1 cellular context compared by ENCODE assay signal in genomic region chr18:54916507-54916906, GRCh38.
TF ChIP-seq lines count a peak whose summit lies in the region.

No MANE protein-coding gene starts in this region.

TF ChIP-seq in H1, 55 proteins besides CTCF, POLR2A, EP300 and RAD21:
- TF ChIP-seq RXRA (IDR thresholded peaks at IDR 0.05; ENCODE audit: insufficient read depth, low read depth, low read length) (no peak), JUN (IDR thresholded peaks at IDR 0.05; ENCODE audit: low read depth, low read length) (no peak), CHD1 (IDR thresholded peaks at IDR 0.05; ENCODE audit: low read depth, low read length) (no peak), TBP (IDR thresholded peaks at IDR 0.05; ENCODE audit: low read depth, low read length) (no peak), POLR2AphosphoS5 (IDR thresholded peaks at IDR 0.05; ENCODE audit: low read depth, low read length) (no peak), HDAC2 (IDR thresholded peaks at IDR 0.05; ENCODE audit: borderline replicate concordance in 1 of 2, low read depth in 2 of 2, low read length in 2 of 2) (no peak), CHD7 (IDR thresholded peaks at IDR 0.05; ENCODE audit: insufficient replicate concordance, low read length) (no peak), CBX5 (IDR thresholded peaks at IDR 0.05; ENCODE audit: low read depth, low read length) (no peak), JUND (IDR thresholded peaks at IDR 0.05; ENCODE audit: low read length) (no peak), RNF2 (IDR thresholded peaks at IDR 0.05; ENCODE audit: borderline replicate concordance, low read depth, low read length, missing control alignments, poor library complexity, severe bottlenecking) (no peak), SIN3A (conservative IDR thresholded peaks at IDR 0.05 in 1 of 2, IDR thresholded peaks at IDR 0.05 in 1 of 2; ENCODE audit: low read depth in 1 of 2, low read length in 2 of 2) (no peak), TAF1 (IDR thresholded peaks at IDR 0.05; ENCODE audit: low read depth, low read length) (no peak), SIX5 (IDR thresholded peaks at IDR 0.05; ENCODE audit: low read depth, low read length) (no peak), FOSL1 (IDR thresholded peaks at IDR 0.05; ENCODE audit: insufficient read depth, low read depth, low read length) (no peak)
TF ChIP-seq in H1: peak in this region for 0.
